In genomic region chr18:47036298-47036874, GRCh38 we compare ENCODE assay signal across 8 cellular contexts. TPM values are rescaled to one million over a fixed set of nuclear protein-coding genes. Genes with fewer than 3 reads are reported as not detected.
A peak's percentile ranks its signal among the peaks of the same experiment; 100 is the strongest.
DNase-seq lines count a peak whose midpoint lies in the region; ATAC-seq, FAIRE-seq and TF ChIP-seq lines count a peak whose summit lies in the region.

No MANE protein-coding gene starts in this region.

- in situ Hi-C loops in HAP-1 (cut with MboI; ENCODE audit: low sequenced_read_pairs), result no loop called here

- TF ChIP-seq CTCF in D721Med (IDR thresholded peaks at IDR 0.05; ENCODE audit: insufficient read depth, missing control alignments), result peak; percentile 59
- TF ChIP-seq CTCF in keratinocyte (optimal IDR thresholded peaks at IDR 0.05 in 1 of 3, IDR thresholded peaks at IDR 0.05 in 1 of 3, conservative IDR thresholded peaks at IDR 0.05 in 1 of 3; ENCODE audit: extremely low read depth in 1 of 3, insufficient read depth in 2 of 3, low read length in 3 of 3), result peak; percentile 32 to 59 (median 40)

- dilution Hi-C loops in keratinocyte (cut with MboI; ENCODE audit: extremely low pct_ligation_motif_present, low sequenced_read_pairs), result no loop called here

- FAIRE-seq in D721Med (lab: Jason Lieb, UNC), result peak; percentile 85
- FAIRE-seq in keratinocyte (lab: Jason Lieb, UNC), result no peak

- H3K79me2 ChIP-seq in keratinocyte (ENCODE audit: control insufficient read depth, insufficient read depth, low read length), result no peaks in the 10 kb centered on the region

- DNase-seq in D721Med (ENCODE audit: insufficient read length, low spot score) (no peak), HAP-1 (ENCODE audit: low spot score in 2 of 2) (peak; percentile 44 to 60), SK-N-DZ (ENCODE audit: low spot score) (peak; percentile 9), keratinocyte (ENCODE audit: low read depth, low spot score) (no peak), ecto neural progenitor cell (ENCODE audit: low spot score) (no peak), epidermal melanocyte (ENCODE audit: insufficient read length, low spot score) (no peak)
- DNase-seq in stimulated activated CD4-positive, alpha-beta T cell treated with anti-CD3 and anti-CD28 coated beads, Interleukin-4, amount 100 ng/mL, for 24 hours, result no peak

- H4K20me1 ChIP-seq in keratinocyte (ENCODE audit: control insufficient read depth, extremely low read depth, insufficient read depth, low read length), result no peaks in the 10 kb centered on the region

- H3K4me1 ChIP-seq in HAP-1 (no peaks in the 10 kb centered on the region), keratinocyte (ENCODE audit: control insufficient read depth, extremely low read depth, insufficient read depth, low read length) (no peaks in the 10 kb centered on the region)

- H3K9ac ChIP-seq in keratinocyte (ENCODE audit: control insufficient read depth, extremely low read depth, insufficient read depth, low read length), result no peak overlapping the region

- no peak for ATAC-seq in GM21390 (IDR thresholded peaks at IDR 0.05; ENCODE audit: unreplicated experiment)

- H3K27me3 ChIP-seq in HAP-1 (ENCODE audit: low read depth) (no peaks in the 10 kb centered on the region), keratinocyte (ENCODE audit: control insufficient read depth, extremely low read depth, insufficient read depth, low read length) (no peaks in the 10 kb centered on the region)

- H3K9me3 ChIP-seq in HAP-1, result no peaks in the 10 kb centered on the region
- no peaks in the 10 kb centered on the region for H3K9me3 ChIP-seq in keratinocyte (ENCODE audit: control insufficient read depth, low read depth, low read length)

- H3K36me3 ChIP-seq in HAP-1 (replicated peaks) (no peaks in the 10 kb centered on the region), keratinocyte (ENCODE audit: control insufficient read depth in 2 of 2, extremely low read depth in 1 of 2, insufficient read depth in 2 of 2, low read length in 2 of 2) (no peaks in the 10 kb centered on the region)

- H3K27ac ChIP-seq in keratinocyte (ENCODE audit: control insufficient read depth, insufficient read depth, low read length), result no peak overlapping the region

- no peak overlapping the region for H3K4me2 ChIP-seq in keratinocyte (ENCODE audit: control insufficient read depth, extremely low read depth, insufficient read depth, low read depth, low read length)

- no peaks in the 10 kb centered on the region for H3K9me1 ChIP-seq in keratinocyte (ENCODE audit: control insufficient read depth, extremely low read depth, insufficient read depth, low read length)

- H3K4me3 ChIP-seq in HAP-1 (no peak overlapping the region), keratinocyte (ENCODE audit: control insufficient read depth in 2 of 3, extremely low read depth in 1 of 3, insufficient read depth in 2 of 3, low read depth in 1 of 3, low read length in 3 of 3) (no peak overlapping the region)

- H2AFZ ChIP-seq in keratinocyte (ENCODE audit: control insufficient read depth, low read length), result no peak overlapping the region

RNA-seq across cellular contexts. Expression of gene ELOA2, which starts 1.0 kb away (rescaled TPM):
- not detected in 2 replicates for polyA plus RNA-seq in SK-N-DZ (2014; cell fraction: cytosol; rRNA removed)
- not detected in 2 replicates for polyA plus RNA-seq in SK-N-DZ (2014; cell fraction: nucleus; rRNA removed)
- not detected in 3 replicates for polyA plus RNA-seq in keratinocyte
- polyA plus RNA-seq in keratinocyte (2011; ENCODE audit: low read depth), result not detected
- polyA plus RNA-seq in keratinocyte (2011; cell fraction: cytosol; rRNA removed), result not detected in 2 replicates
- polyA plus RNA-seq in keratinocyte (2011; cell fraction: nucleus; rRNA removed), result not detected in 2 replicates
- polyA plus RNA-seq in keratinocyte (2012; ENCODE audit: low replicate concordance), result not detected in 2 replicates
- not detected in 3 replicates for polyA minus RNA-seq in keratinocyte
- not detected for polyA minus RNA-seq in keratinocyte (2011; cell fraction: cytosol; rRNA and poly(A)+ RNA removed)
- not detected in 2 replicates for polyA minus RNA-seq in keratinocyte (2011; cell fraction: nucleus; rRNA and poly(A)+ RNA removed)

Comparison
In these comparisons a context has a peak if more than half of its experiments do, and no peak if none do; other contexts are left out.
1. DNase-seq: peak in HAP-1 (2 of 2) and SK-N-DZ (single experiment); none in D721Med (single experiment), keratinocyte (single experiment), ecto neural progenitor cell (single experiment), epidermal melanocyte (single experiment) and stimulated activated CD4-positive, alpha-beta T cell treated with anti-CD3 and anti-CD28 coated beads, Interleukin-4, amount 100 ng/mL, for 24 hours (single experiment).